Comparison of ENCODE assay signal across 12 cellular contexts in genomic region chr2:241906377-241906770, GRCh38. TPM values are rescaled to one million over a fixed set of nuclear protein-coding genes. Genes with fewer than 3 reads are reported as not detected.
DNase-seq lines count a peak whose midpoint lies in the region; ATAC-seq, FAIRE-seq and TF ChIP-seq lines count a peak whose summit lies in the region.
"Not testable (repeated sequence)": the region's sequence is repeated elsewhere in the genome, so short reads cannot be mapped to it uniquely, and the experiment has no call there.
"Had no signal": no experiment of that assay in that cellular context is flagged by ENCODE, and none has a peak within 500 bp of the region (broad histone marks: within the 10 kb centered on the region; RNA-seq: fewer than 3 reads in every experiment).

No MANE protein-coding gene starts in this region.

- H3K27me3 Mint-ChIP-seq in activated naive CD8-positive, alpha-beta T cell treated with anti-CD3 and anti-CD28 coated beads, Interleukin-2, amount 10 ng/mL, durations not matched to agents 7 days and 5 days = not testable (repeated sequence)

- H4K20me1 ChIP-seq in HepG2 (ENCODE audit: insufficient read depth, low read length) = not testable (repeated sequence)

- 26% methylated on average over 5 of the region's 5 CpGs for WGBS in HepG2 (ENCODE audit: low lambda C conversion rate)
- WGBS in ovary, 3 donors = 27 to 52% (median 27%) methylated on average over 5 of the region's 5 CpGs
- 60 to 73% (median 69%) methylated on average over 5 of the region's 5 CpGs for WGBS in stomach, 5 donors

- not testable (repeated sequence) for H3K9me3 Mint-ChIP-seq in activated naive CD8-positive, alpha-beta T cell treated with anti-CD3 and anti-CD28 coated beads, Interleukin-2, amount 10 ng/mL, durations not matched to agents 7 days and 5 days

- H2AFZ ChIP-seq in HepG2 (ENCODE audit: low read length) = not testable (repeated sequence)

- H3K36me3 Mint-ChIP-seq in activated naive CD8-positive, alpha-beta T cell treated with anti-CD3 and anti-CD28 coated beads, Interleukin-2, amount 10 ng/mL, durations not matched to agents 7 days and 5 days = not testable (repeated sequence)

- POLR2A ChIA-PET in activated naive CD8-positive, alpha-beta T cell treated with anti-CD3 and anti-CD28 coated beads, Interleukin-2, amount 10 ng/mL, durations not matched to agents 7 days and 5 days (lab: Charles Lee); HepG2 (lab: Yijun Ruan, JAX): not testable (repeated sequence)

- H3K27ac ChIP-seq in WERI-Rb-1 = peak overlapping the region; percentile 37; the same call in 1 of the 2 replicates
- not testable (repeated sequence) for H3K27ac ChIP-seq in HepG2 (ENCODE audit: extremely low read length, insufficient read depth, low read length); stomach
- H3K27ac ChIP-seq in ovary = peak overlapping the region; percentile 5 to 38

- H3K79me2 ChIP-seq in HepG2 (ENCODE audit: insufficient read depth, low read length) = not testable (repeated sequence)

- H3K4me3 ChIP-seq in WERI-Rb-1 (ENCODE audit: low read depth, low read length); HepG2 (replicated peaks in 1 of 3; ENCODE audit: insufficient read depth in 1 of 3, low read depth in 2 of 3, low read length in 3 of 3); ovary; stomach: not testable (repeated sequence)

- TF ChIP-seq POLR2A in HepG2 (IDR thresholded peaks at IDR 0.05; ENCODE audit: insufficient read depth in 1 of 2, low read depth in 2 of 2, low read length in 2 of 2); ovary (IDR thresholded peaks at IDR 0.05); stomach (IDR thresholded peaks at IDR 0.05): not testable (repeated sequence)

- H3K27me3 ChIP-seq in WERI-Rb-1 (ENCODE audit: insufficient read depth, low read depth, severe bottlenecking); ovary; stomach: not testable (repeated sequence)
- H3K27me3 ChIP-seq in HepG2 (ENCODE audit: control insufficient read depth in 1 of 2, insufficient read depth in 2 of 2, low read length in 2 of 2) = peaks cover 21 to 79% of the 10 kb centered on the region in 2 experiments

- not testable (repeated sequence) for FAIRE-seq in HepG2 (lab: Jason Lieb, UNC)

- TF ChIP-seq RAD21 in HepG2 (CRISPR knock-in tag; IDR thresholded peaks at IDR 0.05) = not testable (repeated sequence)

- in situ Hi-C loops in HepG2 (cut with HindIII; ENCODE audit: extremely low pct_ligation_motif_present, low pct_unique_long_range_greater_than_20kb) = not testable (repeated sequence)

- H3K4me3 Mint-ChIP-seq in activated naive CD8-positive, alpha-beta T cell treated with anti-CD3 and anti-CD28 coated beads, Interleukin-2, amount 10 ng/mL, durations not matched to agents 7 days and 5 days = not testable (repeated sequence)

- not testable (repeated sequence) for TF ChIP-seq CTCF in WERI-Rb-1 (IDR thresholded peaks at IDR 0.05; ENCODE audit: low read depth, low read length); HepG2 (CRISPR knock-in tag; IDR thresholded peaks at IDR 0.05); ovary (IDR thresholded peaks at IDR 0.05); stomach (IDR thresholded peaks at IDR 0.05)

- peak overlapping the region; percentile 28; the same call in 1 of the 2 replicates for H3K4me2 ChIP-seq in HepG2 (ENCODE audit: low read depth, low read length)

- H3K4me1 ChIP-seq in HepG2 (ENCODE audit: insufficient read depth, low read length) (peaks cover 26% of the 10 kb centered on the region), ovary (ENCODE audit: insufficient read depth) (peaks cover 15% of the 10 kb centered on the region), stomach (peaks cover 0 to 13% (median 5%) of the 10 kb centered on the region in 4 donors)

- H3K9ac ChIP-seq in HepG2 (ENCODE audit: insufficient read depth, low read depth, low read length) = not testable (repeated sequence)

- not testable (repeated sequence) for ATAC-seq in activated naive CD8-positive, alpha-beta T cell treated with anti-CD3 and anti-CD28 coated beads, Interleukin-2, amount 10 ng/mL, durations not matched to agents 7 days and 5 days (ENCODE audit: low read depth); HepG2

- intact Hi-C loops in HepG2 (cut with micrococcal nuclease; ENCODE audit: unreplicated experiment); ovary (cut with DNase I); stomach (cut with DNase I; ENCODE audit: low total_unique reads): not testable (repeated sequence)

- TF ChIP-seq EP300 in HepG2 (IDR thresholded peaks at IDR 0.05; ENCODE audit: low read depth in 2 of 2, low read length in 2 of 2); HepG2 (CRISPR knock-in tag; IDR thresholded peaks at IDR 0.05; ENCODE audit: borderline replicate concordance); ovary (IDR thresholded peaks at IDR 0.05); stomach (IDR thresholded peaks at IDR 0.05): not testable (repeated sequence)

- H3K4me1 Mint-ChIP-seq in activated naive CD8-positive, alpha-beta T cell treated with anti-CD3 and anti-CD28 coated beads, Interleukin-2, amount 10 ng/mL, durations not matched to agents 7 days and 5 days = not testable (repeated sequence)

- BruUV-seq in HepG2 (replicated peaks; lab: Mats Ljungman, UMichigan) = not testable (repeated sequence)

- not testable (repeated sequence) for H3K9me3 ChIP-seq in WERI-Rb-1 (ENCODE audit: severe bottlenecking); HepG2 (ENCODE audit: low read length); ovary; stomach

- CTCF ChIA-PET in HepG2 (lab: Yijun Ruan, JAX; ENCODE audit: low intra/inter-chr PET ratio, low total read pairs) = not testable (repeated sequence)

- H3K27ac Mint-ChIP-seq in activated naive CD8-positive, alpha-beta T cell treated with anti-CD3 and anti-CD28 coated beads, Interleukin-2, amount 10 ng/mL, durations not matched to agents 7 days and 5 days = not testable (repeated sequence)

- not testable (repeated sequence) for DNase-seq in WERI-Rb-1; HepG2 (ENCODE audit: low spot score); ovary
- DNase-seq in activated naive CD8-positive, alpha-beta T cell treated with anti-CD3 and anti-CD28 coated beads, Interleukin-2, amount 10 ng/mL, durations not matched to agents 7 days and 5 days = peak; percentile 4
- DNase-seq in stomach = peak; percentile 24

- H3K36me3 ChIP-seq in WERI-Rb-1; HepG2 (replicated peaks in 1 of 2; ENCODE audit: control insufficient read depth in 1 of 2, insufficient read depth in 2 of 2, low read length in 2 of 2); ovary; stomach: not testable (repeated sequence)

RNA-seq across cellular contexts. Expression of gene RTP5, which starts 36.8 kb away (rescaled TPM):
- total RNA-seq in activated naive CD8-positive, alpha-beta T cell treated with anti-CD3 and anti-CD28 coated beads, Interleukin-2, amount 10 ng/mL, durations not matched to agents 7 days and 5 days = under 1 TPM; 0.53 to 0.60 TPM
- total RNA-seq in HepG2 (2016; rRNA removed; fragmentation: Illumina TruSeq; extraction: Trizol) (not detected in 2 replicates), ovary (under 1 TPM in 1 of 7 donors, not detected in 6; 0.10 TPM), stomach (under 1 TPM in 1 of 5 donors, not detected in 4; 0.43 TPM)
- not detected in 2 replicates for total RNA-seq in HepG2 (2016; cell fraction: cytosol; rRNA removed; fragmentation: Illumina TruSeq; extraction: Trizol; ENCODE audit: low read depth)
- not detected in 2 replicates for total RNA-seq in HepG2 (2016; cell fraction: insoluble cytoplasmic fraction; rRNA removed; fragmentation: Illumina TruSeq; extraction: Trizol)
- total RNA-seq in HepG2 (2016; cell fraction: membrane; rRNA removed; fragmentation: Illumina TruSeq; extraction: Trizol) = not detected in 2 replicates
- not detected in 2 replicates for total RNA-seq in HepG2 (2016; cell fraction: nucleus; rRNA removed; fragmentation: Illumina TruSeq; extraction: Trizol)
- polyA plus RNA-seq in HepG2 (2011; rRNA removed) (not detected in 2 replicates), ovary (not detected), stomach (under 1 TPM in 1 of 3 donors, not detected in 2; 0.10 TPM)
- polyA plus RNA-seq in HepG2 (2011; cell fraction: cytosol; rRNA removed) = not detected in 2 replicates
- not detected in 2 replicates for polyA plus RNA-seq in HepG2 (2011; cell fraction: nucleus; rRNA removed)
- polyA plus RNA-seq in HepG2 (2012) = not detected in 2 replicates
- not detected in 2 replicates for polyA plus RNA-seq in HepG2 (2016; cell fraction: cytosol; fragmentation: Illumina TruSeq; extraction: Trizol; ENCODE audit: low read depth)
- polyA plus RNA-seq in HepG2 (2016; cell fraction: insoluble cytoplasmic fraction; fragmentation: Illumina TruSeq; extraction: Trizol; ENCODE audit: low read depth) = not detected in 2 replicates
- polyA plus RNA-seq in HepG2 (2016; cell fraction: membrane; fragmentation: Illumina TruSeq; extraction: Trizol; ENCODE audit: low read depth) = not detected in 2 replicates
- not detected in 2 replicates for polyA plus RNA-seq in HepG2 (2016; cell fraction: nucleus; fragmentation: Illumina TruSeq; extraction: Trizol; ENCODE audit: insufficient read depth, low read depth)
- polyA minus RNA-seq in HepG2 (2011; rRNA and poly(A)+ RNA removed; ENCODE audit: low replicate concordance) = not detected in 2 replicates
- not detected in 2 replicates for polyA minus RNA-seq in HepG2 (2011; cell fraction: cytosol; rRNA and poly(A)+ RNA removed)
- not detected in 2 replicates for polyA minus RNA-seq in HepG2 (2011; cell fraction: nucleus; rRNA and poly(A)+ RNA removed)
- total RNA-seq: A172, A673, GM12878, GM23248, H1, H7 had no signal
- polyA plus RNA-seq: BJ, GM23248, H1 had no signal

RNA-seq across cellular contexts. Expression of gene PDCD1, which starts 47.7 kb away (rescaled TPM):
- total RNA-seq in activated naive CD8-positive, alpha-beta T cell treated with anti-CD3 and anti-CD28 coated beads, Interleukin-2, amount 10 ng/mL, durations not matched to agents 7 days and 5 days = 1 to 10 TPM; 5.4 to 6.6 TPM
- total RNA-seq in HepG2 (2016; rRNA removed; fragmentation: Illumina TruSeq; extraction: Trizol) (not detected in 2 replicates), ovary (under 1 TPM in 6 of 7 donors, not detected in 1; 0.13 to 0.57 (median 0.29) TPM), stomach (1 to 10 TPM in 1 of 5 donors, under 1 TPM in 1, not detected in 3; 0.18 to 2.2 TPM)
- not detected in 2 replicates for total RNA-seq in HepG2 (2016; cell fraction: cytosol; rRNA removed; fragmentation: Illumina TruSeq; extraction: Trizol; ENCODE audit: low read depth)
- 0.11 TPM in 1 of 2 replicates, not detected in the other for total RNA-seq in HepG2 (2016; cell fraction: insoluble cytoplasmic fraction; rRNA removed; fragmentation: Illumina TruSeq; extraction: Trizol)
- total RNA-seq in HepG2 (2016; cell fraction: membrane; rRNA removed; fragmentation: Illumina TruSeq; extraction: Trizol) = 0.09 TPM in 1 of 2 replicates, not detected in the other
- 0.59 TPM in 1 of 2 replicates, not detected in the other for total RNA-seq in HepG2 (2016; cell fraction: nucleus; rRNA removed; fragmentation: Illumina TruSeq; extraction: Trizol)
- polyA plus RNA-seq in HepG2 (2011; rRNA removed) (0.04 and 0.31 TPM in 2 replicates), ovary (under 1 TPM in 1 of 2 donors, not detected in 1; 0.17 TPM), stomach (under 1 TPM; 0.31 to 0.76 (median 0.60) TPM)
- polyA plus RNA-seq in HepG2 (2011; cell fraction: cytosol; rRNA removed) = 0.15 and 0.24 TPM in 2 replicates
- 0.18 and 0.19 TPM in 2 replicates for polyA plus RNA-seq in HepG2 (2011; cell fraction: nucleus; rRNA removed)
- polyA plus RNA-seq in HepG2 (2012) = not detected in 2 replicates
- 0.41 TPM in 1 of 2 replicates, not detected in the other for polyA plus RNA-seq in HepG2 (2016; cell fraction: cytosol; fragmentation: Illumina TruSeq; extraction: Trizol; ENCODE audit: low read depth)
- polyA plus RNA-seq in HepG2 (2016; cell fraction: insoluble cytoplasmic fraction; fragmentation: Illumina TruSeq; extraction: Trizol; ENCODE audit: low read depth) = not detected in 2 replicates
- polyA plus RNA-seq in HepG2 (2016; cell fraction: membrane; fragmentation: Illumina TruSeq; extraction: Trizol; ENCODE audit: low read depth) = not detected in 2 replicates
- not detected in 2 replicates for polyA plus RNA-seq in HepG2 (2016; cell fraction: nucleus; fragmentation: Illumina TruSeq; extraction: Trizol; ENCODE audit: insufficient read depth, low read depth)
- 0.70 TPM in 1 of 2 replicates, not detected in the other for polyA minus RNA-seq in HepG2 (2011; rRNA and poly(A)+ RNA removed; ENCODE audit: low replicate concordance)
- not detected in 2 replicates for polyA minus RNA-seq in HepG2 (2011; cell fraction: cytosol; rRNA and poly(A)+ RNA removed)
- polyA minus RNA-seq in HepG2 (2011; cell fraction: nucleus; rRNA and poly(A)+ RNA removed) = not detected in 2 replicates
- total RNA-seq: A172, GM23248 had no signal
- polyA plus RNA-seq: BJ, GM23248 had no signal
